ENCODE assay signal across 18 cellular contexts in the genomic region with DNA sequence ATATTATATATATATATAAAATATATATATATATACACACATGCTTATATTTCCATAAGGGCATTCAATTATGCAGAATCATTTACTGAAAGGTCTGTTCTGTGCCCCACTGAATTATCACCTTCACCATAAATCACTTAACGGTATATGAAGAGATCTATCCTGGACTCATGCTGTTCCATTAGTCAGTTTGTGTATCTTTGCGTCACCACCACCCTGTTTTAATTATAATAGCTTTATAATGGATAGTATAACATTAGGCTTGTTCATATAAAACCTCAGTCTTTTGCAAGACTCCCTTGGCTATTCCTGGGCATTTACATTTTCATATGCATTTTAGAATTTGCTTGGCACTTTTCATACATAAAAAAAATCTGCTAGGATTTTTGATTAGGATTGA.
"Had no signal": no experiment of that assay in that cellular context is flagged by ENCODE, and none has a peak within 500 bp of the region (broad histone marks: within the 10 kb centered on the region; RNA-seq: fewer than 3 reads in every experiment).

No MANE protein-coding gene starts in this region.

- FAIRE-seq: RCC 7860 had no signal

- H3K27me3 ChIP-seq: breast epithelium, SJSA1 had no signal

- H3K36me3 ChIP-seq: breast epithelium, SJSA1 had no signal

- H3K9me3 ChIP-seq: breast epithelium, SJSA1 had no signal

- H3K9ac ChIP-seq: KMS-11 had no signal

- H3K4me2 ChIP-seq: KMS-11 had no signal

- DNase-seq: activated CD4-positive, alpha-beta T cell treated with anti-CD3 and anti-CD28 coated beads for 4 hours; activated CD8-positive, alpha-beta memory T cell treated with anti-CD3 and anti-CD28 coated beads, Interleukin-2, amount 50 U/mL, for 4 hours; activated CD8-positive, alpha-beta T cell treated with anti-CD3 and anti-CD28 coated beads for 36 hours; activated naive CD4-positive, alpha-beta T cell; activated T-cell treated with anti-CD3 and anti-CD28 coated beads, Interleukin-2, amount 50 U/mL, for 72 hours; aorta; NCI-H1105 treated with DMSO at 0.1 percent for 48 hours; NCI-H1694; NCI-H2029 treated with DMSO at 0.1 percent for 48 hours; NCI-H2171 treated with DMSO at 0.1 percent for 48 hours; NCI-H226; NCI-H526; PC-3; SHP77 had no signal

- H3K27ac ChIP-seq: breast epithelium, KMS-11, SJSA1 had no signal

- H3K4me1 ChIP-seq: breast epithelium, SJSA1 had no signal

- H3K4me3 ChIP-seq: breast epithelium, SJSA1 had no signal
